8 cellular contexts compared by ENCODE assay signal in the genomic region with DNA sequence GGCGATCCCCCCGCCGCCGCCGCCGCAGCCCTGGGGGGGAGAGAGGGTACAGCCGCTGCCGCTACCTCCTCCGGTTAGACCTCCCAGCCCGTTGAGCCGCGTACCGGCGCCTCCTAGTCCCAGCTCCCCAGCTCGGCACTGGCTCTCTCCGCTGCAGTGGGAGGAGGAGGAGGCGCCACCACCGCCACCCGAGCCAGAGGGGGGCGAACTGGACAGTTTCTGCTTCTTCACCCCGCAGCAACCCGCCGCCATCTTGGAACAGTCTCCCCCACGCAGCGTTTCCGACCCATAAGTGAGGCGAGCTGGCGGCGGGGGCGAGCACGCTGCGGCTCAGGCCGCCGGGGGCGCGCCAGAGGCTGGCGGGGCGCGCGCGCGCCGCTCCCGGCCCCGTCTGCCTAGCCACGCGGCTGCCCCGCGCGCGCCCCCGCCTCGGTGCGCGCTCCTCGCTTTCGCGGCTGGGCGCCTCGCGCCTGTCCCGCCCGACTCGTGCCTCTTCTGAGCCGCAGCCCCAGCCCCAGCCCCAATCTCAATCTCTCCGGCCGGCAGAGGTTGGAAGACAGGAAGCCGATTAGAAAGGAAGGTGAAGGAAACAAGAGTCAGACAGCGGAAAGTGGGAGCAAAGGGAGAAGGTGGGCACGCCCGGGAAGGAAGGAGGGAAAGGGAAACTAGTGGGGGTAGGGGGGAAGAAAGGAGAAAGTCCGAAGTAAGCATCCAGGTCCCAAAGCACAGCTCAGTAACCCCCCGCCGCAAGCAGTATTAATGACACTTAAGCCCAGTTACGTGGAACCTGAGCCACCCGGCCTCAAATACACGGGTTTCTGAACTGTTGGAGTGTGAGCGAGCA. TPM values are rescaled to one million over a fixed set of nuclear protein-coding genes. Genes with fewer than 3 reads are reported as not detected.
DNase-seq lines count a peak whose midpoint lies in the region; ATAC-seq and TF ChIP-seq lines count a peak whose summit lies in the region.

A gene (minus strand): TSS at position 266 of the 844 bp plus-strand sequence. CDS start 14 bp downstream, at position 252.

- peak within 1 kb of the TSS; percentile 88 to 97 (median 96) for H3K4me3 Mint-ChIP-seq in IgD-negative memory B cell

- H3K4me1 ChIP-seq in OCI-LY7 (ENCODE audit: insufficient read depth, low read length, poor library complexity, severe bottlenecking): peaks cover 69% of the 10 kb centered on the region
- no peaks in the 10 kb centered on the region for H3K4me1 ChIP-seq in esophagus (ENCODE audit: control insufficient read depth in 2 of 2, insufficient read depth in 2 of 2, low read length in 1 of 2)
- H3K4me1 ChIP-seq in muscle layer of duodenum (ENCODE audit: control insufficient read depth in 1 of 2, insufficient read depth in 2 of 2, low read length in 2 of 2): peaks cover 0 to 4% of the 10 kb centered on the region in 2 donors

- no peaks in the 10 kb centered on the region for H3K9me3 ChIP-seq in OCI-LY7 (ENCODE audit: low read length)
- H3K9me3 ChIP-seq in esophagus (ENCODE audit: control insufficient read depth in 2 of 2, insufficient read depth in 1 of 2, low read depth in 1 of 2, low read length in 1 of 2): no peaks in the 10 kb centered on the region
- no peaks in the 10 kb centered on the region for H3K9me3 ChIP-seq in muscle layer of duodenum (ENCODE audit: control insufficient read depth in 1 of 2, low read length in 2 of 2)

- no peaks in the 10 kb centered on the region for H3K9me3 Mint-ChIP-seq in IgD-negative memory B cell

- H3K36me3 Mint-ChIP-seq in IgD-negative memory B cell: no peaks in the 10 kb centered on the region

- POLR2A ChIA-PET in OCI-LY7 (lab: Charles Lee): interaction anchor here (0.7 to 1.7 kb wide), 6 partner anchors 12 to 117 kb away, joined by 3 to 8 read pairs (median 4); no protein-coding TSS in a partner anchor

- DNase-seq in DMS 273 treated with DMSO at 0.1 percent for 48 hours (lab: John Stamatoyannopoulos, UW) (peak; percentile 49), OCI-LY7 (ENCODE audit: low spot score) (peak; percentile 88), activated T-cell treated with anti-CD3 and anti-CD28 coated beads for 48 hours (ENCODE audit: low read depth) (peak; percentile 77)
- DNase-seq in stimulated activated CD8-positive, alpha-beta memory T cell treated with anti-CD3 and anti-CD28 coated beads, Interleukin-7, amount 100 ng/mL, for 1 hour (ENCODE audit: low read depth in 2 of 2): peak; percentile 47 to 51

- no TSS peak for BruUV-seq in OCI-LY7 (replicated peaks; lab: Mats Ljungman, UMichigan)

- 1 to 27% methylated on average over 60 to 78 of the region's 78 CpGs for WGBS in esophagus, 2 donors

- no peaks in the 10 kb centered on the region for H3K27me3 ChIP-seq in esophagus (ENCODE audit: control insufficient read depth in 1 of 2, insufficient read depth in 2 of 2, low read length in 2 of 2)
- H3K27me3 ChIP-seq in muscle layer of duodenum (ENCODE audit: low read depth, low read length): no peaks in the 10 kb centered on the region

- H3K36me3 ChIP-seq in OCI-LY7 (ENCODE audit: insufficient read depth, low read length): no peaks in the 10 kb centered on the region
- H3K36me3 ChIP-seq in esophagus (ENCODE audit: control insufficient read depth in 2 of 2, insufficient read depth in 2 of 2, low read length in 1 of 2): no peaks in the 10 kb centered on the region
- no peaks in the 10 kb centered on the region for H3K36me3 ChIP-seq in muscle layer of duodenum (ENCODE audit: control insufficient read depth in 1 of 2, insufficient read depth in 2 of 2, low read length in 2 of 2)

- H3K27me3 Mint-ChIP-seq in IgD-negative memory B cell: peaks cover 2% of the 10 kb centered on the region

- no peaks in the 10 kb centered on the region for H3K9me2 ChIP-seq in OCI-LY7 (ENCODE audit: insufficient read depth, low read length)

- peak within 1 kb of the TSS; percentile 90; the same call in 1 of the 2 replicates for H2AFZ ChIP-seq in OCI-LY7 (ENCODE audit: low read length)

- H4K20me1 ChIP-seq in OCI-LY7 (ENCODE audit: insufficient read depth, low read length): peaks cover 20% of the 10 kb centered on the region; the same call in 1 of the 2 replicates

- peak within 1 kb of the TSS; percentile 92 to 97 (median 92) for H3K27ac Mint-ChIP-seq in IgD-negative memory B cell

- peak within 1 kb of the TSS; percentile 91 for H3K4me2 ChIP-seq in OCI-LY7 (ENCODE audit: low read length)

- H3K4me1 Mint-ChIP-seq in IgD-negative memory B cell: peaks cover 18 to 22% (median 18%) of the 10 kb centered on the region in 3 donors

- peak within 1 kb of the TSS; percentile 91 for H3K4me3 ChIP-seq in OCI-LY7 (ENCODE audit: low read depth, low read length, poor library complexity, severe bottlenecking)
- H3K4me3 ChIP-seq in esophagus (ENCODE audit: low read depth in 1 of 2, low read length in 2 of 2): peak within 1 kb of the TSS; percentile 51 to 84
- peak within 1 kb of the TSS; percentile 70 to 78 for H3K4me3 ChIP-seq in muscle layer of duodenum (ENCODE audit: low read depth in 1 of 2, low read length in 2 of 2)

- CTCF ChIA-PET in OCI-LY7 (lab: Charles Lee; ENCODE audit: unreplicated experiment): interaction anchor here (0.5 to 1.4 kb wide), 3 partner anchors 24 to 79 kb away, joined by 3 read pairs; no protein-coding TSS in a partner anchor

- peaks cover 43% of the 10 kb centered on the region for H3K79me2 ChIP-seq in OCI-LY7 (ENCODE audit: insufficient read depth, low read depth, low read length)

- peak within 1 kb of the TSS; percentile 76 for H3K27ac ChIP-seq in OCI-LY7 (ENCODE audit: low read depth, low read length, poor library complexity, severe bottlenecking)
- H3K27ac ChIP-seq in esophagus (ENCODE audit: low read depth in 2 of 2, low read length in 1 of 2): peak within 1 kb of the TSS; percentile 79 to 81
- H3K27ac ChIP-seq in muscle layer of duodenum (ENCODE audit: low read length): peak within 1 kb of the TSS; percentile 39

- TF ChIP-seq CTCF in OCI-LY7 (conservative IDR thresholded peaks at IDR 0.05; ENCODE audit: low read length): no peak

- peak; percentile 74 for ATAC-seq in GM21529 (IDR thresholded peaks at IDR 0.05; ENCODE audit: unreplicated experiment)

- intact Hi-C loops in OCI-LY7 (cut with micrococcal nuclease; ENCODE audit: unreplicated experiment): loop anchor here (5.0 kb wide), 1 partner anchor 151 kb away; no protein-coding TSS in a partner anchor

RNA-seq across cellular contexts. Expression of the gene that starts here (rescaled TPM):
- polyA plus RNA-seq in IgD-negative memory B cell (5.4 TPM), esophagus (1 to 10 TPM; 5.8 to 6.9 TPM)
- total RNA-seq in OCI-LY7 (2014; rRNA removed; shearing (Covaris generic)): 12.5 and 19.1 TPM in 2 replicates
- 32.3 and 36.4 TPM in 2 replicates for total RNA-seq in OCI-LY7 (2022)

Comparison
In these comparisons a context has a peak if more than half of its experiments do, and no peak if none do; other contexts are left out.
1. Peak in every context shown above with its lines: DNase-seq, ATAC-seq, H3K4me3 ChIP-seq and H3K27ac ChIP-seq.